25 cellular contexts compared by ENCODE assay signal in genomic region chr13:78621086-78621485, GRCh38. TPM values are rescaled to one million over a fixed set of nuclear protein-coding genes. Genes with fewer than 3 reads are reported as not detected.
DNase-seq lines count a peak whose midpoint lies in the region; ATAC-seq, FAIRE-seq and TF ChIP-seq lines count a peak whose summit lies in the region.
"Had no signal": no experiment of that assay in that cellular context is flagged by ENCODE, and none has a peak within 500 bp of the region (broad histone marks: within the 10 kb centered on the region; RNA-seq: fewer than 3 reads in every experiment).

No MANE protein-coding gene starts in this region.

- peaks cover 0 to 26% (median 10%) of the 10 kb centered on the region in 4 donors for H3K36me3 ChIP-seq in upper lobe of left lung

- H3K9me3 ChIP-seq in upper lobe of left lung = no peaks in the 10 kb centered on the region
- H3K9me3 ChIP-seq: BE2C had no signal

- TF ChIP-seq CTCF in upper lobe of left lung (IDR thresholded peaks at IDR 0.05) = no peak

- no peak for FAIRE-seq in RCC 7860 (lab: Jason Lieb, UNC)
- FAIRE-seq: H1 had no signal

- peak; percentile 57 for DNase-seq in Caki2 (ENCODE audit: low read depth)
- peak; percentile 7 for DNase-seq in RCC 7860 (ENCODE audit: low spot score)
- DNase-seq in kidney tubule cell (ENCODE audit: low spot score) = peak; percentile 51
- no peak for DNase-seq in HuH-7.5 (ENCODE audit: low spot score)
- DNase-seq in upper lobe of left lung = no peak
- no peak for DNase-seq in occipital lobe (lab: John Stamatoyannopoulos, UW)
- DNase-seq in mucosa of gallbladder (ENCODE audit: low spot score) = no peak
- DNase-seq: 8988T, ACHN, BE2C, DMS153, HCEC 1CT, Karpas-422, NCI-H1092, NCI-H1436, NCI-H187 treated with DMSO at 0.1 percent for 48 hours, NCI-H2107, NCI-H524, SHP77 treated with DMSO at 0.1 percent for 48 hours, T-helper 1 cell had no signal

- H3K4me1 ChIP-seq in upper lobe of left lung = no peaks in the 10 kb centered on the region
- H3K4me1 ChIP-seq: BE2C had no signal

- no peak for TF ChIP-seq EP300 in upper lobe of left lung (IDR thresholded peaks at IDR 0.05)

- in situ Hi-C loops in Caki2 (cut with HindIII; ENCODE audit: low pct_unique_long_range_greater_than_20kb, low sequenced_read_pairs) = no loop called here

- H3K4me3 ChIP-seq in upper lobe of left lung = no peak overlapping the region

- ATAC-seq in GM19043 (IDR thresholded peaks at IDR 0.05; ENCODE audit: low read depth, unreplicated experiment) (peak; percentile 39), upper lobe of left lung (ENCODE audit: low FRiP score in 2 of 2) (no peak)
- ATAC-seq: Panc1 had no signal

- H3K27ac ChIP-seq in upper lobe of left lung = no peak overlapping the region

- H3K27me3 ChIP-seq in upper lobe of left lung = no peaks in the 10 kb centered on the region
- H3K27me3 ChIP-seq: BE2C had no signal

- TF ChIP-seq POLR2A in upper lobe of left lung (IDR thresholded peaks at IDR 0.05) = no peak

- 98 to 100% methylated on average over 2 of the region's 2 CpGs for WGBS in upper lobe of left lung, 2 donors

RNA-seq across cellular contexts. Expression of gene POU4F1, which starts 17.7 kb away (rescaled TPM):
- not detected in 2 replicates for total RNA-seq in Caki2 (2014; rRNA removed; shearing (Covaris generic); ENCODE audit: low replicate concordance)
- total RNA-seq in upper lobe of left lung = not detected
- total RNA-seq in occipital lobe = under 0.01 TPM
- total RNA-seq in mucosa of gallbladder = not detected
- total RNA-seq: G401, HT-29 had no signal

RNA-seq across cellular contexts. Expression of gene OBI1, which starts 37.9 kb away (rescaled TPM):
- 4.6 and 6.5 TPM in 2 replicates for total RNA-seq in Caki2 (2014; rRNA removed; shearing (Covaris generic); ENCODE audit: low replicate concordance)
- total RNA-seq in upper lobe of left lung (10 to 100 TPM in 1 of 6 donors, 1 to 10 TPM in 5; 4.9 to 14.9 (median 8.1) TPM), occipital lobe (76.0 TPM), mucosa of gallbladder (7.3 TPM)

Comparison
In these comparisons a context has a peak if more than half of its experiments do, and no peak if none do; other contexts are left out.
1. DNase-seq: peak in Caki2 (single experiment), RCC 7860 (single experiment) and kidney tubule cell (single experiment); none in HuH-7.5 (single experiment), upper lobe of left lung (0 of 2), occipital lobe (single experiment) and mucosa of gallbladder (single experiment).